Comparison of ENCODE assay signal across 22 cellular contexts in the genomic region with DNA sequence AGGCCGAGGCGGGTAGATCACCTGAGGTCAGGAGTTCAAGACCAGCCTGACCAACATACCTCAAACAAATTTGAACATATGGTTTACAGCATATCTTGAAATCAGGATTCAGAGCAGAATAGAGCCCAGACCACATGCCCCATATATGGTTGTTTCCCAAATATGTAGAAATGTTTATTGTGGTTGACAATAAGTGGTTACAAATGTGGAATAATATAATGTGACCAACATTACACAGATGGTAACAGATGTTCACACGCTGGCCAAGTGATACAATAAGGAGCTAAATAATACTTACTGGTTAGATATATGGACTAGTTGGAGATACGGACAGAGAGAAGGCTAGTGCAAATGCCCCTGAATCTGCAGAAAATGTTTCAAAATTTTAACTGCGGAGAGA.
DNase-seq lines count a peak whose midpoint lies in the region; ATAC-seq and TF ChIP-seq lines count a peak whose summit lies in the region.
"Had no signal": no experiment of that assay in that cellular context is flagged by ENCODE, and none has a peak within 500 bp of the region (broad histone marks: within the 10 kb centered on the region; RNA-seq: fewer than 3 reads in every experiment).

No MANE protein-coding gene starts in this region.

- no peaks in the 10 kb centered on the region for H3K27me3 ChIP-seq in mammary epithelial cell (ENCODE audit: insufficient read depth, low read length)
- no peaks in the 10 kb centered on the region for H3K27me3 ChIP-seq in breast epithelium
- H3K27me3 ChIP-seq: BLaER1 had no signal

- CTCF ChIA-PET in mammary epithelial cell (lab: Charles Lee; ENCODE audit: low non-redundant PET) = interaction anchor here (0.6 kb wide), 1 partner anchor 11 kb away, joined by 4 read pairs; no protein-coding TSS in a partner anchor

- peak overlapping the region; percentile 11 for H3K9ac ChIP-seq in mammary epithelial cell (ENCODE audit: insufficient read depth, low read length)
- H3K9ac ChIP-seq: BLaER1, GM23248 had no signal

- H3K9me3 ChIP-seq in mammary epithelial cell (replicated peaks; ENCODE audit: insufficient read depth, low read length) = no peaks in the 10 kb centered on the region
- no peaks in the 10 kb centered on the region for H3K9me3 ChIP-seq in breast epithelium
- no peaks in the 10 kb centered on the region for H3K9me3 ChIP-seq in mucosa of descending colon
- H3K9me3 ChIP-seq: A549, BLaER1, Caco-2 had no signal

- no peak for ATAC-seq in central memory CD8-positive, alpha-beta T cell (replicated peaks; ENCODE audit: extremely low read depth, poor library complexity, severe bottlenecking)
- ATAC-seq in mucosa of descending colon = no peak
- ATAC-seq: A549; CD8-positive, alpha-beta T cell; HCT116 had no signal

- no peaks in the 10 kb centered on the region for H4K20me1 ChIP-seq in mammary epithelial cell (ENCODE audit: insufficient read depth, low read length)
- H4K20me1 ChIP-seq: BLaER1 had no signal

- no peak for TF ChIP-seq POLR2A in breast epithelium (IDR thresholded peaks at IDR 0.05)

- H2AFZ ChIP-seq in mammary epithelial cell (ENCODE audit: low read depth, low read length) = no peak overlapping the region
- H2AFZ ChIP-seq: GM23248 had no signal

- dilution Hi-C loops in mammary epithelial cell (cut with HindIII; ENCODE audit: low sequenced_read_pairs) = no loop called here

- no peaks in the 10 kb centered on the region for H3K9me3 Mint-ChIP-seq in central memory CD8-positive, alpha-beta T cell
- H3K9me3 Mint-ChIP-seq: CD4-positive, CD25-positive, alpha-beta regulatory T cell; CD8-positive, alpha-beta T cell had no signal

- H3K4me3 ChIP-seq in mammary epithelial cell (replicated peaks in 1 of 3; ENCODE audit: insufficient read depth in 1 of 3, low read depth in 2 of 3, low read length in 3 of 3) (no peak overlapping the region), breast epithelium (no peak overlapping the region), mucosa of descending colon (no peak overlapping the region)
- H3K4me3 ChIP-seq: A549, BLaER1, GM23248 had no signal

- H3K4me2 ChIP-seq in mammary epithelial cell (ENCODE audit: insufficient read depth, low read depth, low read length) = no peak overlapping the region
- H3K4me2 ChIP-seq: A549, BLaER1 had no signal

- H3K36me3 Mint-ChIP-seq in central memory CD8-positive, alpha-beta T cell (ENCODE audit: insufficient read depth) = peaks cover 8% of the 10 kb centered on the region

- no peak for DNase-seq in mammary epithelial cell
- DNase-seq in breast epithelium (ENCODE audit: low spot score in 2 of 2) = no peak
- peak; percentile 19 for DNase-seq in HCEC 1CT
- DNase-seq in central memory CD8-positive, alpha-beta T cell (ENCODE audit: low spot score in 2 of 2) = no peak
- peak; percentile 69 for DNase-seq in fibroblast of peridontal ligament (ENCODE audit: extremely low read depth)
- DNase-seq in activated CD8-positive, alpha-beta memory T cell treated with anti-CD3 and anti-CD28 coated beads for 24 hours = no peak
- DNase-seq in NOMO-1 (lab: John Stamatoyannopoulos, UW; ENCODE audit: unreplicated experiment in 2 of 2) = no peak
- no peak for DNase-seq in mucosa of descending colon
- DNase-seq: 8988T; ACHN; Caco-2; CD4-positive, CD25-positive, alpha-beta regulatory T cell; CD8-positive, alpha-beta T cell; DMS153; DND-41; GM23248; H7 had no signal

- H3K4me3 Mint-ChIP-seq in central memory CD8-positive, alpha-beta T cell = no peak overlapping the region
- H3K4me3 Mint-ChIP-seq: B cell; CD4-positive, CD25-positive, alpha-beta regulatory T cell; CD8-positive, alpha-beta T cell had no signal

- no peak overlapping the region for H3K27ac ChIP-seq in mammary epithelial cell (ENCODE audit: insufficient read depth, low read depth, low read length)
- H3K27ac ChIP-seq in breast epithelium = no peak overlapping the region
- H3K27ac ChIP-seq: A549, BLaER1, C4-2B, GM23248 had no signal

- TF ChIP-seq CTCF in mammary epithelial cell (conservative IDR thresholded peaks at IDR 0.05 in 1 of 2, IDR thresholded peaks at IDR 0.05 in 1 of 2; ENCODE audit: extremely low read depth in 1 of 2, insufficient read depth in 1 of 2, low read depth in 1 of 2, low read length in 2 of 2) (no peak), breast epithelium (IDR thresholded peaks at IDR 0.05) (no peak), mucosa of descending colon (IDR thresholded peaks at IDR 0.05) (no peak)

- H3K4me1 ChIP-seq in mammary epithelial cell (ENCODE audit: insufficient read depth, low read length) (no peaks in the 10 kb centered on the region), breast epithelium (no peaks in the 10 kb centered on the region), mucosa of descending colon (ENCODE audit: low read depth) (no peaks in the 10 kb centered on the region)
- H3K4me1 ChIP-seq: A549, Caco-2 had no signal

- no TSS peak for BruUV-seq in mammary epithelial cell (replicated peaks; lab: Mats Ljungman, UMichigan)

- H3K79me2 ChIP-seq in mammary epithelial cell (ENCODE audit: insufficient read depth, low read length) = no peaks in the 10 kb centered on the region

- WGBS in mammary epithelial cell (ENCODE audit: low coverage, missing lambda C conversion rate) = 96% methylated on average over 5 of the region's 5 CpGs

- H3K27ac Mint-ChIP-seq in central memory CD8-positive, alpha-beta T cell (ENCODE audit: low read depth) = peak overlapping the region; percentile 33
- H3K27ac Mint-ChIP-seq: B cell; CD4-positive, CD25-positive, alpha-beta regulatory T cell; CD8-positive, alpha-beta T cell had no signal

- no peaks in the 10 kb centered on the region for H3K27me3 Mint-ChIP-seq in central memory CD8-positive, alpha-beta T cell
- H3K27me3 Mint-ChIP-seq: B cell; CD4-positive, CD25-positive, alpha-beta regulatory T cell had no signal

- intact Hi-C loops in mammary epithelial cell (cut with micrococcal nuclease) = no loop called here
- intact Hi-C loops in breast epithelium (cut with DNase I; ENCODE audit: low total_unique reads) = no loop called here
- intact Hi-C loops in mucosa of descending colon (cut with DNase I, micrococcal nuclease) = no loop called here

- no peaks in the 10 kb centered on the region for H3K4me1 Mint-ChIP-seq in central memory CD8-positive, alpha-beta T cell
- H3K4me1 Mint-ChIP-seq: B cell had no signal

- H3K36me3 ChIP-seq in mammary epithelial cell (ENCODE audit: insufficient read depth, low read length) (no peaks in the 10 kb centered on the region), breast epithelium (no peaks in the 10 kb centered on the region), mucosa of descending colon (ENCODE audit: low read depth) (no peaks in the 10 kb centered on the region)
- H3K36me3 ChIP-seq: BLaER1 had no signal

- in situ Hi-C loops in mammary epithelial cell (cut with MboI; ENCODE audit: low sequenced_read_pairs in 2 of 2) = no loop called here

Comparison
In these comparisons a context has a peak if more than half of its experiments do, and no peak if none do; other contexts are left out.
1. DNase-seq: peak in HCEC 1CT (single experiment) and fibroblast of peridontal ligament (single experiment); none in mammary epithelial cell (single experiment), breast epithelium (0 of 2), central memory CD8-positive, alpha-beta T cell (0 of 2), activated CD8-positive, alpha-beta memory T cell treated with anti-CD3 and anti-CD28 coated beads for 24 hours (single experiment), NOMO-1 (0 of 2) and mucosa of descending colon (0 of 3).